Comparison of ENCODE assay signal across 29 cellular contexts in genomic region chr4:151091047-151091446, GRCh38.
"Had no signal": no experiment of that assay in that cellular context is flagged by ENCODE, and none has a peak within 500 bp of the region (broad histone marks: within the 10 kb centered on the region; RNA-seq: fewer than 3 reads in every experiment).

No MANE protein-coding gene starts in this region.

- H3K4me1 ChIP-seq: adrenal gland, body of pancreas had no signal

- H3K27me3 Mint-ChIP-seq: activated CD4-positive, alpha-beta memory T cell treated with anti-CD3 and anti-CD28 coated beads for 36 hours; activated CD4-positive, alpha-beta T cell treated with anti-CD3 and anti-CD28 coated beads for 36 hours; activated CD4-positive, alpha-beta T cell treated with anti-CD3 and anti-CD28 coated beads, Interleukin-2, amount 10 ng/mL, durations not matched to agents 24 days and 14 days; activated naive CD4-positive, alpha-beta T cell treated with anti-CD3 and anti-CD28 coated beads, Interleukin-2, amount 50 U/mL, for 24 hours; dendritic cell treated with granulocyte-macrophage colony-stimulating factor and Interleukin-4, amounts not matched to agents 40 ng/mL and 50 ng/mL, for 4 days had no signal

- H3K36me3 Mint-ChIP-seq: activated CD4-positive, alpha-beta memory T cell treated with anti-CD3 and anti-CD28 coated beads for 36 hours; activated naive CD4-positive, alpha-beta T cell treated with anti-CD3 and anti-CD28 coated beads, Interleukin-2, amount 50 U/mL, for 24 hours; activated naive CD8-positive, alpha-beta T cell treated with anti-CD3 and anti-CD28 coated beads for 36 hours had no signal

- H3K4me1 Mint-ChIP-seq: activated naive CD4-positive, alpha-beta T cell treated with anti-CD3 and anti-CD28 coated beads, Interleukin-2, amount 50 U/mL, for 24 hours; activated naive CD8-positive, alpha-beta T cell treated with anti-CD3 and anti-CD28 coated beads, Interleukin-2, amount 50 U/mL, for 24 hours; central memory CD8-positive, alpha-beta T cell had no signal

- H3K4me3 Mint-ChIP-seq: activated CD4-positive, alpha-beta memory T cell treated with anti-CD3 and anti-CD28 coated beads for 36 hours; activated CD4-positive, alpha-beta T cell treated with anti-CD3 and anti-CD28 coated beads for 36 hours; activated CD4-positive, alpha-beta T cell treated with anti-CD3 and anti-CD28 coated beads, Interleukin-2, amount 10 ng/mL, durations not matched to agents 24 days and 14 days; activated CD8-positive, alpha-beta T cell treated with anti-CD3 and anti-CD28 coated beads, Interleukin-2, amount 10 ng/mL, durations not matched to agents 7 days and 5 days; activated naive CD4-positive, alpha-beta T cell treated with anti-CD3 and anti-CD28 coated beads, Interleukin-2, amount 50 U/mL, for 24 hours; activated naive CD8-positive, alpha-beta T cell treated with anti-CD3 and anti-CD28 coated beads for 36 hours; activated naive CD8-positive, alpha-beta T cell treated with anti-CD3 and anti-CD28 coated beads, Interleukin-2, amount 50 U/mL, for 24 hours; activated T-cell treated with anti-CD3 and anti-CD28 coated beads, Interleukin-2, amount 50 U/mL, for 24 hours; activated T-cell treated with anti-CD3 and anti-CD28 coated beads, Interleukin-2, amount 50 U/mL, for 72 hours; central memory CD8-positive, alpha-beta T cell; dendritic cell treated with granulocyte-macrophage colony-stimulating factor and Interleukin-4, amounts not matched to agents 40 ng/mL and 50 ng/mL, for 4 days had no signal

- H3K36me3 ChIP-seq: adrenal gland had no signal

- H3K4me3 ChIP-seq: adrenal gland, body of pancreas, coronary artery, dorsolateral prefrontal cortex had no signal

- H3K9me3 Mint-ChIP-seq: activated CD4-positive, alpha-beta memory T cell treated with anti-CD3 and anti-CD28 coated beads for 36 hours; activated CD4-positive, alpha-beta T cell treated with anti-CD3 and anti-CD28 coated beads, Interleukin-2, amount 10 ng/mL, durations not matched to agents 24 days and 14 days; activated naive CD4-positive, alpha-beta T cell treated with anti-CD3 and anti-CD28 coated beads, Interleukin-2, amount 50 U/mL, for 24 hours; activated naive CD8-positive, alpha-beta T cell treated with anti-CD3 and anti-CD28 coated beads for 36 hours; activated naive CD8-positive, alpha-beta T cell treated with anti-CD3 and anti-CD28 coated beads, Interleukin-2, amount 50 U/mL, for 24 hours; activated T-cell treated with anti-CD3 and anti-CD28 coated beads, Interleukin-2, amount 50 U/mL, for 24 hours; central memory CD8-positive, alpha-beta T cell; dendritic cell treated with granulocyte-macrophage colony-stimulating factor and Interleukin-4, amounts not matched to agents 40 ng/mL and 50 ng/mL, for 4 days had no signal

- DNase-seq: activated CD4-positive, alpha-beta memory T cell treated with anti-CD3 and anti-CD28 coated beads for 36 hours; activated CD4-positive, alpha-beta T cell treated with anti-CD3 and anti-CD28 coated beads for 36 hours; activated CD4-positive, alpha-beta T cell treated with anti-CD3 and anti-CD28 coated beads, Interleukin-2, amount 10 ng/mL, durations not matched to agents 24 days and 14 days; activated CD4-positive, CD25-positive, alpha-beta regulatory T cell; activated CD4-positive, CD25-positive, alpha-beta regulatory T cell treated with anti-CD3 and anti-CD28 coated beads, Interleukin-2, amount 50 U/mL, for 72 hours; activated CD8-positive, alpha-beta memory T cell treated with anti-CD3 and anti-CD28 coated beads, Interleukin-2, amount 50 U/mL, for 48 hours; activated CD8-positive, alpha-beta T cell treated with anti-CD3 and anti-CD28 coated beads, Interleukin-2, amount 10 ng/mL, durations not matched to agents 7 days and 5 days; activated gamma-delta T cell treated with Interleukin-2 at 50 U/mL for 16 hours; activated naive CD4-positive, alpha-beta T cell treated with Interleukin-2 at 50 U/mL for 16 hours; activated naive CD8-positive, alpha-beta T cell treated with anti-CD3 and anti-CD28 coated beads for 36 hours; activated naive CD8-positive, alpha-beta T cell treated with anti-CD3 and anti-CD28 coated beads, Interleukin-2, amount 50 U/mL, for 24 hours; activated T-cell treated with anti-CD3 and anti-CD28 coated beads for 4 hours; activated T-cell treated with anti-CD3 and anti-CD28 coated beads, Interleukin-2, amount 50 U/mL, for 24 hours; activated T-cell treated with anti-CD3 and anti-CD28 coated beads, Interleukin-2, amount 50 U/mL, for 72 hours; adrenal gland; amygdala; aorta; body of pancreas; dorsolateral prefrontal cortex; effector memory CD4-positive, alpha-beta T cell; foreskin fibroblast; head of caudate nucleus; T-helper 2 cell had no signal

- H3K27me3 ChIP-seq: adrenal gland, body of pancreas, dorsolateral prefrontal cortex had no signal

- H3K27ac Mint-ChIP-seq: activated CD4-positive, alpha-beta memory T cell treated with anti-CD3 and anti-CD28 coated beads for 36 hours; activated CD4-positive, alpha-beta T cell treated with anti-CD3 and anti-CD28 coated beads for 36 hours; activated CD4-positive, alpha-beta T cell treated with anti-CD3 and anti-CD28 coated beads, Interleukin-2, amount 10 ng/mL, durations not matched to agents 24 days and 14 days; activated CD8-positive, alpha-beta T cell treated with anti-CD3 and anti-CD28 coated beads, Interleukin-2, amount 10 ng/mL, durations not matched to agents 7 days and 5 days; activated naive CD4-positive, alpha-beta T cell treated with anti-CD3 and anti-CD28 coated beads, Interleukin-2, amount 50 U/mL, for 24 hours; activated naive CD8-positive, alpha-beta T cell treated with anti-CD3 and anti-CD28 coated beads for 36 hours; activated naive CD8-positive, alpha-beta T cell treated with anti-CD3 and anti-CD28 coated beads, Interleukin-2, amount 50 U/mL, for 24 hours; activated T-cell treated with anti-CD3 and anti-CD28 coated beads, Interleukin-2, amount 50 U/mL, for 24 hours; activated T-cell treated with anti-CD3 and anti-CD28 coated beads, Interleukin-2, amount 50 U/mL, for 72 hours; dendritic cell treated with granulocyte-macrophage colony-stimulating factor and Interleukin-4, amounts not matched to agents 40 ng/mL and 50 ng/mL, for 4 days had no signal

- ATAC-seq: activated CD4-positive, alpha-beta T cell treated with anti-CD3 and anti-CD28 coated beads for 36 hours; activated CD8-positive, alpha-beta T cell treated with anti-CD3 and anti-CD28 coated beads, Interleukin-2, amount 10 ng/mL, durations not matched to agents 7 days and 5 days; activated naive CD8-positive, alpha-beta T cell treated with anti-CD3 and anti-CD28 coated beads, Interleukin-2, amount 50 U/mL, for 24 hours; activated T-cell treated with anti-CD3 and anti-CD28 coated beads, Interleukin-2, amount 50 U/mL, for 72 hours; body of pancreas; esophagus mucosa had no signal

- H3K27ac ChIP-seq: adrenal gland, body of pancreas, coronary artery, dorsolateral prefrontal cortex, epithelial cell of prostate had no signal

- H3K9me3 ChIP-seq: adrenal gland, body of pancreas had no signal
